ENCODE assay signal across 8 cellular contexts in genomic region chr12:55955800-55956508, GRCh38. TPM values are rescaled to one million over a fixed set of nuclear protein-coding genes. Genes with fewer than 3 reads are reported as not detected.
DNase-seq lines count a peak whose midpoint lies in the region; TF ChIP-seq lines count a peak whose summit lies in the region.

No MANE protein-coding gene starts in this region.

- WGBS in testis, 2 donors: 64 to 70% methylated on average over 6 of the region's 6 CpGs

- H3K27ac ChIP-seq in testis: no peak overlapping the region

- H3K4me3 ChIP-seq in epithelial cell of proximal tubule (ENCODE audit: low read depth, low read length) (no peak overlapping the region), testis (no peak overlapping the region)

- no peaks in the 10 kb centered on the region for H3K36me3 ChIP-seq in testis (ENCODE audit: low read depth, missing control alignments)

- no peaks in the 10 kb centered on the region for H3K27me3 ChIP-seq in testis

- no peaks in the 10 kb centered on the region for H3K9me3 ChIP-seq in testis

- peak; percentile 25 for TF ChIP-seq CTCF in AG09319 (IDR thresholded peaks at IDR 0.05; ENCODE audit: low read depth, low read length)
- TF ChIP-seq CTCF in epithelial cell of proximal tubule (conservative IDR thresholded peaks at IDR 0.05; ENCODE audit: low read depth, low read length): peak; percentile 87
- TF ChIP-seq CTCF in testis (IDR thresholded peaks at IDR 0.05): no peak

- no peaks in the 10 kb centered on the region for H3K4me1 ChIP-seq in testis

- intact Hi-C loops in testis (cut with DNase I; ENCODE audit: low total_unique reads): no loop called here

- no peak for DNase-seq in AG09319 (ENCODE audit: extremely low read depth, low read depth)
- DNase-seq in HUDEP-2 (lab: John Stamatoyannopoulos, UW; ENCODE audit: unreplicated experiment in 76 of 76): peak in 47 of 76 experiments; percentile 4 to 59 (median 35)
- peak; percentile 39 for DNase-seq in activated CD4-positive, alpha-beta T cell treated with anti-CD3 and anti-CD28 coated beads for 1 hour
- peak; percentile 44 for DNase-seq in epithelial cell of proximal tubule (ENCODE audit: low read depth)
- peak; percentile 42 for DNase-seq in stimulated activated naive CD4-positive, alpha-beta T cell treated with Interleukin-2 at 50 U/mL for 16 hours (lab: John Stamatoyannopoulos, UW)
- no peak for DNase-seq in testis
- no peak for DNase-seq in COLO829 (ENCODE audit: low spot score)
- DNase-seq in SKM-1 treated with dmso at 0.1 percent for 144 hours (lab: John Stamatoyannopoulos, UW; ENCODE audit: unreplicated experiment): no peak

- no peak for TF ChIP-seq POLR2A in testis (IDR thresholded peaks at IDR 0.05)

RNA-seq across cellular contexts. Expression of gene PMEL, which starts 9.9 kb away (rescaled TPM):
- total RNA-seq in epithelial cell of proximal tubule (1.4 and 3.7 TPM in 2 replicates), testis (10 to 100 TPM in 1 of 2 donors, 1 to 10 TPM in 1; 8.9 to 11.1 TPM)
- 8.2 TPM for polyA plus RNA-seq in testis (ENCODE audit: insufficient read depth, low read depth, low replicate concordance)

RNA-seq across cellular contexts. Expression of gene CDK2, which starts 10.7 kb away (rescaled TPM):
- total RNA-seq in epithelial cell of proximal tubule (62.0 and 81.2 TPM in 2 replicates), testis (10 to 100 TPM; 16.5 to 20.3 TPM)
- 19.8 TPM for polyA plus RNA-seq in testis (ENCODE audit: insufficient read depth, low read depth, low replicate concordance)

RNA-seq across cellular contexts. Expression of gene RAB5B, which starts 17.9 kb away (rescaled TPM):
- total RNA-seq in epithelial cell of proximal tubule (50.1 and 61.5 TPM in 2 replicates), testis (100 to 1,000 TPM; 144 to 198 TPM)
- 139 TPM for polyA plus RNA-seq in testis (ENCODE audit: insufficient read depth, low read depth, low replicate concordance)

RNA-seq across cellular contexts. Expression of gene DGKA, which starts 25.0 kb away (rescaled TPM):
- total RNA-seq in epithelial cell of proximal tubule (44.3 and 272 TPM in 2 replicates), testis (10 to 100 TPM; 28.9 to 40.4 TPM)
- polyA plus RNA-seq in testis (ENCODE audit: insufficient read depth, low read depth, low replicate concordance): 40.3 TPM

RNA-seq across cellular contexts. Expression of gene PYM1, which starts 28.3 kb away (rescaled TPM):
- total RNA-seq in epithelial cell of proximal tubule (49.2 and 56.0 TPM in 2 replicates), testis (10 to 100 TPM; 51.8 to 71.3 TPM)
- polyA plus RNA-seq in testis (ENCODE audit: insufficient read depth, low read depth, low replicate concordance): 51.6 TPM

Comparison
In these comparisons a context has a peak if more than half of its experiments do, and no peak if none do; other contexts are left out.
1. DNase-seq: peak in HUDEP-2 (47 of 76), activated CD4-positive, alpha-beta T cell treated with anti-CD3 and anti-CD28 coated beads for 1 hour (single experiment), epithelial cell of proximal tubule (single experiment) and stimulated activated naive CD4-positive, alpha-beta T cell treated with Interleukin-2 at 50 U/mL for 16 hours (single experiment); none in AG09319 (single experiment), testis (single experiment), COLO829 (single experiment) and SKM-1 treated with dmso at 0.1 percent for 144 hours (single experiment).
2. CTCF ChIP-seq: peak in AG09319 (single experiment) and epithelial cell of proximal tubule (single experiment); none in testis (0 of 3).